ENCODE assay signal across 16 cellular contexts in genomic region chr13:44692173-44692713, GRCh38.
A peak's percentile ranks its signal among the peaks of the same experiment; 100 is the strongest.
DNase-seq lines count a peak whose midpoint lies in the region; ATAC-seq and TF ChIP-seq lines count a peak whose summit lies in the region.
"Had no signal": no experiment of that assay in that cellular context is flagged by ENCODE, and none has a peak within 500 bp of the region (broad histone marks: within the 10 kb centered on the region; RNA-seq: fewer than 3 reads in every experiment).

No MANE protein-coding gene starts in this region.

- peaks cover 0 to 47% (median 5%) of the 10 kb centered on the region in 9 donors for H3K4me1 ChIP-seq in heart right ventricle
- no peaks in the 10 kb centered on the region for H3K4me1 ChIP-seq in right cardiac atrium (ENCODE audit: control insufficient read depth, insufficient read depth, low read length)
- peaks cover 21 to 36% of the 10 kb centered on the region in 2 donors for H3K4me1 ChIP-seq in gastrocnemius medialis
- H3K4me1 ChIP-seq: left lung, spleen had no signal

- no peak for TF ChIP-seq POLR2A in gastrocnemius medialis (IDR thresholded peaks at IDR 0.05)

- WGBS in heart right ventricle, 2 donors: 87 to 92% methylated on average over 2 of the region's 2 CpGs
- 89% methylated on average over 2 of the region's 2 CpGs for WGBS in right cardiac atrium

- no peaks in the 10 kb centered on the region for H3K27me3 ChIP-seq in heart right ventricle
- no peaks in the 10 kb centered on the region for H3K27me3 ChIP-seq in right cardiac atrium (ENCODE audit: control insufficient read depth, insufficient read depth)
- no peaks in the 10 kb centered on the region for H3K27me3 ChIP-seq in gastrocnemius medialis
- H3K27me3 ChIP-seq: left lung, spleen had no signal

- ATAC-seq in heart right ventricle (no peak), right cardiac atrium (no peak), GM21528 (IDR thresholded peaks at IDR 0.05; ENCODE audit: low FRiP score, unreplicated experiment) (no peak), gastrocnemius medialis (no peak)
- ATAC-seq: left lung had no signal

- intact Hi-C loops in heart right ventricle (cut with DNase I): loop anchor here in 1 of 10 donors (5.0 kb wide), 1 partner anchor 115 kb away; the partner anchor contains the start of gene TSC22D1
- intact Hi-C loops in right cardiac atrium (cut with DNase I): no loop called here
- intact Hi-C loops in head of caudate nucleus (cut with DNase I): loop anchor here (10.0 kb wide), 1 partner anchor 107 kb away; no protein-coding TSS in a partner anchor
- intact Hi-C loops in gastrocnemius medialis (cut with DNase I; ENCODE audit: low total_unique reads): no loop called here

- H3K4me3 ChIP-seq in heart right ventricle (no peak overlapping the region), right cardiac atrium (ENCODE audit: low read length) (no peak overlapping the region), astrocyte of the spinal cord (ENCODE audit: low read depth, low read length) (no peak overlapping the region), retinal pigment epithelial cell (ENCODE audit: low read length) (no peak overlapping the region), gastrocnemius medialis (no peak overlapping the region)
- H3K4me3 ChIP-seq: coronary artery, left lung, spleen had no signal

- H3K27ac ChIP-seq in heart right ventricle (peak overlapping the region in 9 of 10 donors; percentile 12 to 82 (median 69)), right cardiac atrium (ENCODE audit: low read length) (no peak overlapping the region), gastrocnemius medialis (no peak overlapping the region)
- H3K27ac ChIP-seq: left lung, RWPE1, spleen had no signal

- H3K9me3 ChIP-seq in heart right ventricle (no peaks in the 10 kb centered on the region), right cardiac atrium (ENCODE audit: control insufficient read depth, low read length) (no peaks in the 10 kb centered on the region), gastrocnemius medialis (no peaks in the 10 kb centered on the region)
- H3K9me3 ChIP-seq: left lung, spleen had no signal

- no peak for DNase-seq in heart right ventricle
- DNase-seq in right cardiac atrium: no peak
- DNase-seq in HT1080 (ENCODE audit: low read depth): peak; percentile 78
- DNase-seq in astrocyte of the spinal cord (ENCODE audit: low read depth, low spot score): peak; percentile 48
- no peak for DNase-seq in retinal pigment epithelial cell (ENCODE audit: low read depth)
- DNase-seq in head of caudate nucleus: no peak
- no peak for DNase-seq in gastrocnemius medialis
- DNase-seq: amniotic stem cell, erythroblast, left lung, NCI-H1417 treated with DMSO at 0.1 percent for 48 hours, NCI-H510A treated with DMSO at 0.1 percent for 48 hours, spleen had no signal

- no peaks in the 10 kb centered on the region for H3K36me3 ChIP-seq in heart right ventricle
- H3K36me3 ChIP-seq in gastrocnemius medialis: no peaks in the 10 kb centered on the region
- H3K36me3 ChIP-seq: left lung, spleen had no signal

- TF ChIP-seq CTCF in heart right ventricle (IDR thresholded peaks at IDR 0.05) (no peak), astrocyte of the spinal cord (IDR thresholded peaks at IDR 0.05; ENCODE audit: low read depth, low read length) (no peak), retinal pigment epithelial cell (conservative IDR thresholded peaks at IDR 0.05; ENCODE audit: low read depth, low read length) (peak; percentile 7), gastrocnemius medialis (IDR thresholded peaks at IDR 0.05 in 4 of 5, conservative IDR thresholded peaks at IDR 0.05 in 1 of 5) (no peak)

- in situ Hi-C loops in astrocyte of the spinal cord (cut with HindIII; ENCODE audit: low sequenced_read_pairs): no loop called here
- in situ Hi-C loops in gastrocnemius medialis (cut with MboI; ENCODE audit: low sequenced_read_pairs in 4 of 4): no loop called here

Comparison
In these comparisons a context has a peak if more than half of its experiments do, and no peak if none do; other contexts are left out.
1. H3K27ac ChIP-seq: peak in heart right ventricle (9 of 10); none in right cardiac atrium (single experiment) and gastrocnemius medialis (0 of 4).
2. DNase-seq: peak in HT1080 (single experiment) and astrocyte of the spinal cord (single experiment); none in heart right ventricle (0 of 2), right cardiac atrium (0 of 3), retinal pigment epithelial cell (single experiment), head of caudate nucleus (0 of 42) and gastrocnemius medialis (0 of 2).